Comparison of ENCODE assay signal across 1 cellular context in the genomic region with DNA sequence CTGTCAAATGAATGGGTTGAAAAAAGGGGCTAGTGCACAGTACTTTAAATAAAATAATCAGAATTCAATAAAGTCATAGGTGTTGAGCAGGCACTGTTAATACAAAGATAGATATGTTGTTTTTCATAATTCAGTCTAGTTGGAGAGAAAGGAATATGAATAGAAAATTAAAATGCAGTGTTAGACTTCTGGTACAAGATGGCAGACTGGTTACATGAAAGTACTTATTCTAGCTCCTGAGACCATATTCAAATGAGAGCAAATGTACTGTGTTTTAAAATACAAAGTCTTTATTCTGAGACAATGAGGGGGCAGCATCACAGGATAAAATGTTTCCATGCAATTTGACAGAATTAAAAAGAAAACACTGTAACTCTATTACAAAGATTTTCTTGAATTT.
TF ChIP-seq lines count a peak whose summit lies in the region.

No MANE protein-coding gene starts in this region.

TF ChIP-seq in SK-N-SH treated with all-trans-retinoic acid at 6 μM for 48 hours, 23 proteins besides CTCF, POLR2A, EP300 and RAD21 (continued from another document):
- TF ChIP-seq RARB (CRISPR knock-in tag; IDR thresholded peaks at IDR 0.05) (no peak), ZNF565 (CRISPR knock-in tag; conservative IDR thresholded peaks at IDR 0.05; ENCODE audit: low read depth) (no peak), BACH2 (CRISPR knock-in tag; IDR thresholded peaks at IDR 0.05; ENCODE audit: borderline replicate concordance) (no peak), TCF4 (CRISPR knock-in tag; IDR thresholded peaks at IDR 0.05; ENCODE audit: borderline replicate concordance) (no peak), OSR1 (CRISPR knock-in tag; IDR thresholded peaks at IDR 0.05) (no peak), ARNTL (CRISPR knock-in tag; IDR thresholded peaks at IDR 0.05; ENCODE audit: borderline replicate concordance, low read depth) (no peak), ZC3H10 (CRISPR knock-in tag; IDR thresholded peaks at IDR 0.05) (no peak), TOX (CRISPR knock-in tag; IDR thresholded peaks at IDR 0.05; ENCODE audit: borderline replicate concordance) (no peak)
- TF ChIP-seq, protein P1, sequence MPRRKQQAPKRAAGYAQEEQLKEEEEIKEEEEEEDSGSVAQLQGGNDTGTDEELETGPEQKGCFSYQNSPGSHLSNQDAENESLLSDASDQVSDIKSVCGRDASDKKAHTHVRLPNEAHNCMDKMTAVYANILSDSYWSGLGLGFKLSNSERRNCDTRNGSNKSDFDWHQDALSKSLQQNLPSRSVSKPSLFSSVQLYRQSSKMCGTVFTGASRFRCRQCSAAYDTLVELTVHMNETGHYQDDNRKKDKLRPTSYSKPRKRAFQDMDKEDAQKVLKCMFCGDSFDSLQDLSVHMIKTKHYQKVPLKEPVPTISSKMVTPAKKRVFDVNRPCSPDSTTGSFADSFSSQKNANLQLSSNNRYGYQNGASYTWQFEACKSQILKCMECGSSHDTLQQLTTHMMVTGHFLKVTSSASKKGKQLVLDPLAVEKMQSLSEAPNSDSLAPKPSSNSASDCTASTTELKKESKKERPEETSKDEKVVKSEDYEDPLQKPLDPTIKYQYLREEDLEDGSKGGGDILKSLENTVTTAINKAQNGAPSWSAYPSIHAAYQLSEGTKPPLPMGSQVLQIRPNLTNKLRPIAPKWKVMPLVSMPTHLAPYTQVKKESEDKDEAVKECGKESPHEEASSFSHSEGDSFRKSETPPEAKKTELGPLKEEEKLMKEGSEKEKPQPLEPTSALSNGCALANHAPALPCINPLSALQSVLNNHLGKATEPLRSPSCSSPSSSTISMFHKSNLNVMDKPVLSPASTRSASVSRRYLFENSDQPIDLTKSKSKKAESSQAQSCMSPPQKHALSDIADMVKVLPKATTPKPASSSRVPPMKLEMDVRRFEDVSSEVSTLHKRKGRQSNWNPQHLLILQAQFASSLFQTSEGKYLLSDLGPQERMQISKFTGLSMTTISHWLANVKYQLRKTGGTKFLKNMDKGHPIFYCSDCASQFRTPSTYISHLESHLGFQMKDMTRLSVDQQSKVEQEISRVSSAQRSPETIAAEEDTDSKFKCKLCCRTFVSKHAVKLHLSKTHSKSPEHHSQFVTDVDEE (CRISPR knock-in tag; IDR thresholded peaks at IDR 0.05) = no peak
